ENCODE assay signal across 10 cellular contexts in the genomic region with DNA sequence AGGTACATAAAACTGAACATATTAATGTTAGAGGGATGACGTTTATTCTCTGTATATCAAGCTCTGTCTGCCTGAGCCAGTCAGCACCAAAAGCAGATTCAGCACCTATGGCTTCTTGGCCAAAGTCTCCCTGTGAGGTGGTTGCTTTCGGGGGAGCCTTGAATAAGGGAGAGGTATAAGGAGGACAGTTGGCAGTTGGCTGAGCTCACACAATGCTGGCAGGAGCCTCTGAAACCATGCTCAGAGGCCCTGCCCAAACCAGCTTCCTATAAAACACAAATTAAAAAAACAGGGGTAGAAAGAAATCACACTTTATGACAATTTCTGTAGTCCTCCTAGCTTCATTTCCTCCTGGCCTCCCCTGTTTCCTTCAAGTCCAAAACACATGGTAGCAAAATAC. TPM values are rescaled to one million over a fixed set of nuclear protein-coding genes. Genes with fewer than 3 reads are reported as not detected.
DNase-seq lines count a peak whose midpoint lies in the region; ATAC-seq and TF ChIP-seq lines count a peak whose summit lies in the region.
"Had no signal": no experiment of that assay in that cellular context is flagged by ENCODE, and none has a peak within 500 bp of the region (broad histone marks: within the 10 kb centered on the region; RNA-seq: fewer than 3 reads in every experiment).

No MANE protein-coding gene starts in this region.

- POLR2A ChIA-PET in activated naive CD8-positive, alpha-beta T cell treated with anti-CD3 and anti-CD28 coated beads, Interleukin-2, amount 10 ng/mL, durations not matched to agents 7 days and 5 days (lab: Charles Lee), result interaction anchor here (0.6 to 11.3 kb wide), 14 partner anchors 13 to 204 kb away, joined by 3 to 285 read pairs (median 5); a partner anchor contains a TSS

- no peaks in the 10 kb centered on the region for H3K9me3 Mint-ChIP-seq in activated CD8-positive, alpha-beta memory T cell treated with anti-CD3 and anti-CD28 coated beads, Interleukin-2, amount 10 ng/mL, durations not matched to agents 7 days and 5 days (ENCODE audit: low read depth)
- no peaks in the 10 kb centered on the region for H3K9me3 Mint-ChIP-seq in activated naive CD8-positive, alpha-beta T cell treated with anti-CD3 and anti-CD28 coated beads, Interleukin-2, amount 10 ng/mL, durations not matched to agents 7 days and 5 days

- no peak for ATAC-seq in activated CD8-positive, alpha-beta memory T cell treated with anti-CD3 and anti-CD28 coated beads, Interleukin-2, amount 10 ng/mL, durations not matched to agents 7 days and 5 days
- ATAC-seq in activated naive CD8-positive, alpha-beta T cell treated with anti-CD3 and anti-CD28 coated beads, Interleukin-2, amount 10 ng/mL, durations not matched to agents 7 days and 5 days (ENCODE audit: low read depth), result no peak
- no peak for ATAC-seq in lower lobe of right lung
- ATAC-seq in HG03439 (IDR thresholded peaks at IDR 0.05; ENCODE audit: unreplicated experiment), result no peak

- no peaks in the 10 kb centered on the region for H3K9me3 ChIP-seq in lower lobe of right lung
- no peaks in the 10 kb centered on the region for H3K9me3 ChIP-seq in thymus (ENCODE audit: control insufficient read depth)

- H3K27ac ChIP-seq in lower lobe of right lung (peak overlapping the region; percentile 82), thymus (ENCODE audit: low read depth) (peak overlapping the region; percentile 92)

- H3K27me3 ChIP-seq in lower lobe of right lung (ENCODE audit: low read depth) (no peaks in the 10 kb centered on the region), thymus (ENCODE audit: control insufficient read depth, insufficient read depth) (no peaks in the 10 kb centered on the region)

- H3K36me3 ChIP-seq in lower lobe of right lung (no peaks in the 10 kb centered on the region), thymus (ENCODE audit: control insufficient read depth, insufficient read depth) (peaks cover 5% of the 10 kb centered on the region)

- CTCF ChIA-PET in activated CD8-positive, alpha-beta memory T cell treated with anti-CD3 and anti-CD28 coated beads, Interleukin-2, amount 10 ng/mL, durations not matched to agents 7 days and 5 days (lab: Charles Lee), result interaction anchor here (0.7 to 8.3 kb wide), 15 partner anchors 14 to 206 kb away, joined by 3 to 147 read pairs (median 4); a partner anchor contains a TSS

- intact Hi-C loops in lower lobe of right lung (cut with DNase I), result no loop called here

- H3K4me1 Mint-ChIP-seq in activated CD8-positive, alpha-beta memory T cell treated with anti-CD3 and anti-CD28 coated beads, Interleukin-2, amount 10 ng/mL, durations not matched to agents 7 days and 5 days, result peaks cover 93% of the 10 kb centered on the region
- peaks cover 83% of the 10 kb centered on the region for H3K4me1 Mint-ChIP-seq in activated naive CD8-positive, alpha-beta T cell treated with anti-CD3 and anti-CD28 coated beads, Interleukin-2, amount 10 ng/mL, durations not matched to agents 7 days and 5 days

- peaks cover 52% of the 10 kb centered on the region for H3K36me3 Mint-ChIP-seq in activated CD8-positive, alpha-beta memory T cell treated with anti-CD3 and anti-CD28 coated beads, Interleukin-2, amount 10 ng/mL, durations not matched to agents 7 days and 5 days
- peaks cover 37% of the 10 kb centered on the region for H3K36me3 Mint-ChIP-seq in activated naive CD8-positive, alpha-beta T cell treated with anti-CD3 and anti-CD28 coated beads, Interleukin-2, amount 10 ng/mL, durations not matched to agents 7 days and 5 days

- WGBS in thymus, result 50% methylated on average over 2 of the region's 2 CpGs

- H3K4me3 Mint-ChIP-seq in activated CD8-positive, alpha-beta memory T cell treated with anti-CD3 and anti-CD28 coated beads, Interleukin-2, amount 10 ng/mL, durations not matched to agents 7 days and 5 days, result peak overlapping the region; percentile 58
- H3K4me3 Mint-ChIP-seq in activated naive CD8-positive, alpha-beta T cell treated with anti-CD3 and anti-CD28 coated beads, Interleukin-2, amount 10 ng/mL, durations not matched to agents 7 days and 5 days, result peak overlapping the region; percentile 76

- H3K27ac Mint-ChIP-seq in activated CD8-positive, alpha-beta memory T cell treated with anti-CD3 and anti-CD28 coated beads, Interleukin-2, amount 10 ng/mL, durations not matched to agents 7 days and 5 days, result peak overlapping the region; percentile 92
- peak overlapping the region; percentile 90 for H3K27ac Mint-ChIP-seq in activated naive CD8-positive, alpha-beta T cell treated with anti-CD3 and anti-CD28 coated beads, Interleukin-2, amount 10 ng/mL, durations not matched to agents 7 days and 5 days

- H3K4me3 ChIP-seq in lower lobe of right lung (no peak overlapping the region), thymus (ENCODE audit: low read length) (no peak overlapping the region)

- H3K4me1 ChIP-seq in lower lobe of right lung (peaks cover 92% of the 10 kb centered on the region), thymus (ENCODE audit: control insufficient read depth, insufficient read depth, low read length) (peaks cover 50% of the 10 kb centered on the region)

- TF ChIP-seq CTCF in lower lobe of right lung (IDR thresholded peaks at IDR 0.05), result no peak

- H3K27me3 Mint-ChIP-seq in activated CD8-positive, alpha-beta memory T cell treated with anti-CD3 and anti-CD28 coated beads, Interleukin-2, amount 10 ng/mL, durations not matched to agents 7 days and 5 days, result no peaks in the 10 kb centered on the region
- H3K27me3 Mint-ChIP-seq in activated naive CD8-positive, alpha-beta T cell treated with anti-CD3 and anti-CD28 coated beads, Interleukin-2, amount 10 ng/mL, durations not matched to agents 7 days and 5 days, result no peaks in the 10 kb centered on the region

- DNase-seq in activated CD8-positive, alpha-beta memory T cell treated with anti-CD3 and anti-CD28 coated beads, Interleukin-2, amount 10 ng/mL, durations not matched to agents 7 days and 5 days, result peak; percentile 51
- DNase-seq in activated CD8-positive, alpha-beta memory T cell treated with anti-CD3 and anti-CD28 coated beads, Interleukin-2, amount 50 U/mL, for 4 hours, result no peak
- no peak for DNase-seq in activated naive CD8-positive, alpha-beta T cell treated with anti-CD3 and anti-CD28 coated beads, Interleukin-2, amount 10 ng/mL, durations not matched to agents 7 days and 5 days
- no peak for DNase-seq in lower lobe of right lung
- no peak for DNase-seq in GDM1 (lab: John Stamatoyannopoulos, UW)
- DNase-seq in NAMALWA (ENCODE audit: low spot score), result no peak
- DNase-seq: activated CD4-positive, alpha-beta T cell treated with anti-CD3 and anti-CD28 coated beads for 4 hours; nucleus accumbens had no signal

RNA-seq across cellular contexts. Expression of a gene that starts 18.8 kb away (rescaled TPM):
- 10 to 100 TPM; 94.0 to 96.4 TPM for total RNA-seq in activated CD8-positive, alpha-beta memory T cell treated with anti-CD3 and anti-CD28 coated beads, Interleukin-2, amount 10 ng/mL, durations not matched to agents 7 days and 5 days
- total RNA-seq in activated naive CD8-positive, alpha-beta T cell treated with anti-CD3 and anti-CD28 coated beads, Interleukin-2, amount 10 ng/mL, durations not matched to agents 7 days and 5 days, result 100 to 1,000 TPM; 130 TPM
- 48.0 TPM for total RNA-seq in lower lobe of right lung
- 31.5 TPM for polyA plus RNA-seq in thymus
